Comparison of ENCODE assay signal across 30 cellular contexts in genomic region chr3:123283074-123283473, GRCh38.
"Had no signal": no experiment of that assay in that cellular context is flagged by ENCODE, and none has a peak within 500 bp of the region (broad histone marks: within the 10 kb centered on the region; RNA-seq: fewer than 3 reads in every experiment).

No MANE protein-coding gene starts in this region.

- H3K27ac Mint-ChIP-seq: natural killer cell had no signal

- H3K4me3 ChIP-seq: coronary artery, esophagus muscularis mucosa, gastroesophageal sphincter, heart right ventricle, lower lobe of right lung, pancreas, smooth muscle cell, thoracic aorta, tibial nerve, upper lobe of right lung, vagina had no signal

- ATAC-seq: foreskin keratinocyte, gastroesophageal sphincter, heart right ventricle, left colon, left ventricle myocardium superior, lower lobe of right lung, natural killer cell, pancreas, sciatic nerve, upper lobe of right lung had no signal

- H3K4me3 Mint-ChIP-seq: natural killer cell had no signal

- H3K9me3 ChIP-seq: esophagus muscularis mucosa, gastroesophageal sphincter, heart right ventricle, lower lobe of right lung, neutrophil, pancreas, thoracic aorta, tibial nerve, upper lobe of right lung, vagina had no signal

- DNase-seq: dermis blood vessel endothelial cell; effector memory CD4-positive, alpha-beta T cell; foreskin keratinocyte; glutamatergic neuron; heart right ventricle; hippocampal formation; kidney glomerular epithelial cell; left colon; left ventricle myocardium superior; lower lobe of right lung; natural killer cell; pancreas; retina; stimulated activated CD4-positive, alpha-beta T cell treated with anti-CD3 and anti-CD28 coated beads, Interleukin-12 subunit alpha, Interleukin-12 subunit beta, amount 100 ng/mL, for 4 hours; stimulated activated CD4-positive, alpha-beta T cell treated with anti-CD3 and anti-CD28 coated beads, Interleukin-1b, Interleukin-23, amount 100 ng/mL, for 48 hours; stimulated activated CD4-positive, alpha-beta T cell treated with anti-CD3 and anti-CD28 coated beads, Interleukin-4, amount 100 ng/mL, for 1 hour; stimulated activated CD8-positive, alpha-beta memory T cell treated with anti-CD3 and anti-CD28 coated beads, Interleukin-4, amount 100 ng/mL, for 48 hours; stimulated activated naive CD4-positive, alpha-beta T cell treated with Interleukin-2 at 50 U/mL for 16 hours; upper lobe of right lung had no signal

- H3K4me1 ChIP-seq: esophagus muscularis mucosa, foreskin keratinocyte, gastroesophageal sphincter, lower lobe of right lung, pancreas, tibial nerve, upper lobe of right lung, vagina had no signal

- FAIRE-seq: endothelial cell of umbilical vein, islet of Langerhans, pancreas had no signal

- H3K9me3 Mint-ChIP-seq: natural killer cell had no signal

- H3K27me3 ChIP-seq: esophagus muscularis mucosa, foreskin keratinocyte, gastroesophageal sphincter, heart right ventricle, neutrophil, pancreas, tibial nerve, upper lobe of right lung, vagina had no signal

- H3K27ac ChIP-seq: coronary artery, esophagus muscularis mucosa, foreskin keratinocyte, gastroesophageal sphincter, heart right ventricle, lower lobe of right lung, neutrophil, pancreas, thoracic aorta, tibial nerve, upper lobe of right lung, vagina had no signal

- H3K36me3 Mint-ChIP-seq: natural killer cell had no signal

- H3K36me3 ChIP-seq: lower lobe of right lung, neutrophil, pancreas, upper lobe of right lung, vagina had no signal
